Comparison of ENCODE assay signal across 2 cellular contexts in genomic region chr12:106743270-106743988, GRCh38.
TF ChIP-seq lines count a peak whose summit lies in the region.

No MANE protein-coding gene starts in this region.

TF ChIP-seq in WTC11, 78 proteins besides CTCF, POLR2A, EP300 and RAD21:
- no peak for TF ChIP-seq NR2C2 (CRISPR knock-in tag; IDR thresholded peaks at IDR 0.05)
- no peak for TF ChIP-seq ATF6 (CRISPR knock-in tag; IDR thresholded peaks at IDR 0.05)
- TF ChIP-seq AR (CRISPR knock-in tag; IDR thresholded peaks at IDR 0.05), result no peak
- TF ChIP-seq CREB1 (CRISPR knock-in tag; IDR thresholded peaks at IDR 0.05), result no peak
- TF ChIP-seq PRRX2 (CRISPR knock-in tag; IDR thresholded peaks at IDR 0.05), result no peak
- no peak for TF ChIP-seq E2F5 (CRISPR knock-in tag; IDR thresholded peaks at IDR 0.05)
- TF ChIP-seq MXD4 (CRISPR knock-in tag; IDR thresholded peaks at IDR 0.05; ENCODE audit: borderline replicate concordance), result no peak
- no peak for TF ChIP-seq NFYB (CRISPR knock-in tag; conservative IDR thresholded peaks at IDR 0.05; ENCODE audit: low read depth)
- TF ChIP-seq GRHL2 (CRISPR knock-in tag; IDR thresholded peaks at IDR 0.05; ENCODE audit: insufficient replicate concordance, severe bottlenecking), result no peak
- TF ChIP-seq PRDM15 (CRISPR knock-in tag; IDR thresholded peaks at IDR 0.05), result no peak
- no peak for TF ChIP-seq ZNF416 (CRISPR knock-in tag; IDR thresholded peaks at IDR 0.05)
- TF ChIP-seq TEAD1 (CRISPR knock-in tag; IDR thresholded peaks at IDR 0.05), result no peak
- TF ChIP-seq CDX4 (CRISPR knock-in tag; IDR thresholded peaks at IDR 0.05; ENCODE audit: borderline replicate concordance), result no peak
TF ChIP-seq in WTC11: peak in this region for 0.

TF ChIP-seq in H1, 55 proteins besides CTCF, POLR2A, EP300 and RAD21:
- TF ChIP-seq ASH2L (IDR thresholded peaks at IDR 0.05; ENCODE audit: low read length), result no peak
- TF ChIP-seq CHD2 (IDR thresholded peaks at IDR 0.05; ENCODE audit: low read length), result no peak
- TF ChIP-seq CBX8 (IDR thresholded peaks at IDR 0.05; ENCODE audit: borderline replicate concordance, low read depth, low read length), result no peak
- TF ChIP-seq BCL11A (IDR thresholded peaks at IDR 0.05; ENCODE audit: low read depth in 2 of 2, low read length in 2 of 2), result no peak
- TF ChIP-seq SUZ12 (IDR thresholded peaks at IDR 0.05; ENCODE audit: low read length), result no peak
- no peak for TF ChIP-seq CEBPB (IDR thresholded peaks at IDR 0.05; ENCODE audit: low read depth, low read length)
- TF ChIP-seq RNF2 (IDR thresholded peaks at IDR 0.05; ENCODE audit: borderline replicate concordance, low read depth, low read length, missing control alignments, poor library complexity, severe bottlenecking), result no peak
- no peak for TF ChIP-seq SP4 (IDR thresholded peaks at IDR 0.05; ENCODE audit: low read length)
- no peak for TF ChIP-seq SIRT6 (IDR thresholded peaks at IDR 0.05; ENCODE audit: low read length)
- no peak for TF ChIP-seq CREB1 (IDR thresholded peaks at IDR 0.05)
- no peak for TF ChIP-seq JUN (IDR thresholded peaks at IDR 0.05; ENCODE audit: low read depth, low read length)
- TF ChIP-seq TAF7 (optimal IDR thresholded peaks at IDR 0.05; ENCODE audit: borderline replicate concordance, low read depth, low read length), result no peak
- TF ChIP-seq SP2 (IDR thresholded peaks at IDR 0.05; ENCODE audit: low read length), result no peak
- no peak for TF ChIP-seq SIN3A (conservative IDR thresholded peaks at IDR 0.05 in 1 of 2, IDR thresholded peaks at IDR 0.05 in 1 of 2; ENCODE audit: low read depth in 1 of 2, low read length in 2 of 2)
- TF ChIP-seq KDM5A (IDR thresholded peaks at IDR 0.05; ENCODE audit: low read length), result no peak
- no peak for TF ChIP-seq RXRA (IDR thresholded peaks at IDR 0.05; ENCODE audit: insufficient read depth, low read depth, low read length)
- no peak for TF ChIP-seq JUND (IDR thresholded peaks at IDR 0.05; ENCODE audit: low read length)
